2 cellular contexts compared by ENCODE assay signal in the genomic region with DNA sequence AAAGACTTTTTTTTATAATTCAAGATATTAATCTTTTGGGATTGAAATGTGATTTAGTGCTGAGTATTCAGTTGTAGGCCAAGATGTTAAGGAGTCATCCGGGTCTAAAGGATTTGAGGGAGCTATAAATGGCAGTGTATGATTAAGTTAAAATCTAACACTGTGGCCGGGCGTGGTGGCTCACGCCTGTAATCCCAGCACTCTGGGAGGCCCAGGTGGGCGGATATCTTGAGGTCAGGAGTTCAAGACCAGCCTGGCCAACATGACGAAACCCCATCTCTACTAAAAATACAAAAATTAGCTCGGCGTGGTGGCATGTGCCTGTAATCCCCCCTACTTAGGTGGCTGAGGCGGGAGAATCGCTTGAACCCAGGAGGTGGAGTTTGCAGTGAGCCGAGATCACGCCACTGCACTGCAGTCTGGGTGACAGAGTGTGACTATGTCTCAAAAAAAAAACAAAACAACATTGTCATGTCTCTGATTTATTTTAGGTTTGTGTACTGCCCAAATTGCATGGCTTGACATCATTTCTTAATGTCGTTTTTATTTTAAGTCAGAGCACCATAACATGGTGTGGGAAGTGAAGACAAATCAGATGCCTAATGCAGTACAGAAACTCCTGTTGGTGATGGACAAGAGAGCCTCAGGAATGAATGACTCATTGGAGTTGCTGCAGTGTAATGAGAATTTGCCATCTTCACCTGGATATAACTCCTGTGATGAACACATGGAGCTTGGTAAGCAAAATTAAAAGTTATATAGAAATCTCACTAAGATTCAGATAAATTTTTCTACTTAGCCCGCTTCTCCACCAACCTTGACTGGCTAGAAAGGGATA.
TF ChIP-seq lines count a peak whose summit lies in the region.

No MANE protein-coding gene starts in this region.

TF ChIP-seq in IMR-90, 13 proteins besides CTCF, POLR2A, EP300 and RAD21:
- no peak for TF ChIP-seq MAFK (IDR thresholded peaks at IDR 0.05; ENCODE audit: low read depth, low read length)
- TF ChIP-seq CEBPB (IDR thresholded peaks at IDR 0.05; ENCODE audit: low read depth, low read length), result no peak
- no peak for TF ChIP-seq MXI1 (IDR thresholded peaks at IDR 0.05; ENCODE audit: borderline replicate concordance, low read depth, low read length)
- no peak for TF ChIP-seq RFX5 (IDR thresholded peaks at IDR 0.05; ENCODE audit: low read depth, low read length)
- no peak for TF ChIP-seq USF2 (IDR thresholded peaks at IDR 0.05; ENCODE audit: low read depth, low read length)
- TF ChIP-seq CHD1 (IDR thresholded peaks at IDR 0.05; ENCODE audit: low read depth, low read length), result no peak
- TF ChIP-seq SMC3 (IDR thresholded peaks at IDR 0.05; ENCODE audit: low read depth, low read length), result no peak
- no peak for TF ChIP-seq RCOR1 (IDR thresholded peaks at IDR 0.05; ENCODE audit: insufficient replicate concordance, low read length)
- no peak for TF ChIP-seq MAZ (IDR thresholded peaks at IDR 0.05; ENCODE audit: borderline replicate concordance, low read depth, low read length)
- no peak for TF ChIP-seq BHLHE40 (IDR thresholded peaks at IDR 0.05; ENCODE audit: low read depth, low read length)
- no peak for TF ChIP-seq FOS (IDR thresholded peaks at IDR 0.05; ENCODE audit: low read depth, low read length)

TF ChIP-seq in GM12891, 5 proteins besides CTCF, POLR2A, EP300 and RAD21:
- no peak for TF ChIP-seq SPI1 (IDR thresholded peaks at IDR 0.05; ENCODE audit: low read depth, low read length)
- TF ChIP-seq PAX5 (IDR thresholded peaks at IDR 0.05; ENCODE audit: insufficient read depth, low read length, severe bottlenecking), result no peak
